In the genomic region with DNA sequence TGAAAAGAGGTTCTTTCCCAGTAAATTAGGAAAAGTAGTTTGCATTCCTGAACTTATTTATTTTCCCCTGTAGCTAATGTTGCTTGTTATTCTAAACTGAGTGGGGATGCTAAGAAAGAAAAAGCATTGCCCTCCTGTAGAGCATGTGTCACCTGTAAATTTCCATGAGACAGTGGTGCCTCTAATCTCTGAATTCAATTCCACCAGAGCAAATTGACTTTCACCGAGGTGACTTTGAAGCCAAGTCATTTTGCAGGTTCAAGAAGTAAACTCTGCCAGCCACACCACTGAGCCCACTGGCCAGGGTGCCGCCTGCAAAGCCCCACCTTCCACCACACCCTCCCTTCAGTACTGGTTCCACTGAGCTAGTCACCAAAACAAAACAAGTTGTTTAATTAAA, we compare ENCODE assay signal across 1 cellular context.
A peak's percentile ranks its signal among the peaks of the same experiment; 100 is the strongest.
TF ChIP-seq lines count a peak whose summit lies in the region.

No MANE protein-coding gene starts in this region.

TF ChIP-seq in H1, 55 proteins besides CTCF, POLR2A, EP300 and RAD21:
- TF ChIP-seq GABPA (IDR thresholded peaks at IDR 0.05; ENCODE audit: borderline replicate concordance, insufficient read depth, low read length) (no peak), SP4 (IDR thresholded peaks at IDR 0.05; ENCODE audit: low read length) (no peak), RFX5 (IDR thresholded peaks at IDR 0.05; ENCODE audit: borderline replicate concordance, low read depth, low read length) (no peak), SP1 (IDR thresholded peaks at IDR 0.05; ENCODE audit: low read depth, low read length) (peak; percentile 85), CEBPB (IDR thresholded peaks at IDR 0.05; ENCODE audit: low read depth, low read length) (no peak), BRCA1 (IDR thresholded peaks at IDR 0.05; ENCODE audit: low read depth, low read length) (no peak), JUND (IDR thresholded peaks at IDR 0.05; ENCODE audit: low read length) (peak; percentile 76), BCL11A (IDR thresholded peaks at IDR 0.05; ENCODE audit: low read depth in 2 of 2, low read length in 2 of 2) (peak; percentile 74 to 93), KDM4A (IDR thresholded peaks at IDR 0.05; ENCODE audit: low read depth, low read length, severe bottlenecking) (no peak), YY1 (IDR thresholded peaks at IDR 0.05; ENCODE audit: low read depth, low read length) (0 out of 2 replicates have a peak, but pooled peaks have one; percentile 25), NANOG (IDR thresholded peaks at IDR 0.05; ENCODE audit: insufficient read depth, low read depth, low read length, poor library complexity, severe bottlenecking) (peak; percentile 90), CBX5 (IDR thresholded peaks at IDR 0.05; ENCODE audit: low read depth, low read length) (no peak), HDAC2 (IDR thresholded peaks at IDR 0.05; ENCODE audit: borderline replicate concordance in 1 of 2, low read depth in 2 of 2, low read length in 2 of 2) (peak; percentile 49 to 70; a peak in 2 of 4 replicates), NRF1 (IDR thresholded peaks at IDR 0.05; ENCODE audit: low read depth, low read length) (no peak), KDM1A (IDR thresholded peaks at IDR 0.05; ENCODE audit: borderline replicate concordance, low read length) (no peak), ASH2L (IDR thresholded peaks at IDR 0.05; ENCODE audit: low read length) (peak; percentile 46), POU5F1 (IDR thresholded peaks at IDR 0.05; ENCODE audit: low read depth, low read length) (peak; percentile 92), TCF12 (IDR thresholded peaks at IDR 0.05; ENCODE audit: low read depth, low read length) (peak; percentile 88; the same call in 1 of the 2 replicates), JUN (IDR thresholded peaks at IDR 0.05; ENCODE audit: low read depth, low read length) (no peak)
- TF ChIP-seq, protein P1, sequence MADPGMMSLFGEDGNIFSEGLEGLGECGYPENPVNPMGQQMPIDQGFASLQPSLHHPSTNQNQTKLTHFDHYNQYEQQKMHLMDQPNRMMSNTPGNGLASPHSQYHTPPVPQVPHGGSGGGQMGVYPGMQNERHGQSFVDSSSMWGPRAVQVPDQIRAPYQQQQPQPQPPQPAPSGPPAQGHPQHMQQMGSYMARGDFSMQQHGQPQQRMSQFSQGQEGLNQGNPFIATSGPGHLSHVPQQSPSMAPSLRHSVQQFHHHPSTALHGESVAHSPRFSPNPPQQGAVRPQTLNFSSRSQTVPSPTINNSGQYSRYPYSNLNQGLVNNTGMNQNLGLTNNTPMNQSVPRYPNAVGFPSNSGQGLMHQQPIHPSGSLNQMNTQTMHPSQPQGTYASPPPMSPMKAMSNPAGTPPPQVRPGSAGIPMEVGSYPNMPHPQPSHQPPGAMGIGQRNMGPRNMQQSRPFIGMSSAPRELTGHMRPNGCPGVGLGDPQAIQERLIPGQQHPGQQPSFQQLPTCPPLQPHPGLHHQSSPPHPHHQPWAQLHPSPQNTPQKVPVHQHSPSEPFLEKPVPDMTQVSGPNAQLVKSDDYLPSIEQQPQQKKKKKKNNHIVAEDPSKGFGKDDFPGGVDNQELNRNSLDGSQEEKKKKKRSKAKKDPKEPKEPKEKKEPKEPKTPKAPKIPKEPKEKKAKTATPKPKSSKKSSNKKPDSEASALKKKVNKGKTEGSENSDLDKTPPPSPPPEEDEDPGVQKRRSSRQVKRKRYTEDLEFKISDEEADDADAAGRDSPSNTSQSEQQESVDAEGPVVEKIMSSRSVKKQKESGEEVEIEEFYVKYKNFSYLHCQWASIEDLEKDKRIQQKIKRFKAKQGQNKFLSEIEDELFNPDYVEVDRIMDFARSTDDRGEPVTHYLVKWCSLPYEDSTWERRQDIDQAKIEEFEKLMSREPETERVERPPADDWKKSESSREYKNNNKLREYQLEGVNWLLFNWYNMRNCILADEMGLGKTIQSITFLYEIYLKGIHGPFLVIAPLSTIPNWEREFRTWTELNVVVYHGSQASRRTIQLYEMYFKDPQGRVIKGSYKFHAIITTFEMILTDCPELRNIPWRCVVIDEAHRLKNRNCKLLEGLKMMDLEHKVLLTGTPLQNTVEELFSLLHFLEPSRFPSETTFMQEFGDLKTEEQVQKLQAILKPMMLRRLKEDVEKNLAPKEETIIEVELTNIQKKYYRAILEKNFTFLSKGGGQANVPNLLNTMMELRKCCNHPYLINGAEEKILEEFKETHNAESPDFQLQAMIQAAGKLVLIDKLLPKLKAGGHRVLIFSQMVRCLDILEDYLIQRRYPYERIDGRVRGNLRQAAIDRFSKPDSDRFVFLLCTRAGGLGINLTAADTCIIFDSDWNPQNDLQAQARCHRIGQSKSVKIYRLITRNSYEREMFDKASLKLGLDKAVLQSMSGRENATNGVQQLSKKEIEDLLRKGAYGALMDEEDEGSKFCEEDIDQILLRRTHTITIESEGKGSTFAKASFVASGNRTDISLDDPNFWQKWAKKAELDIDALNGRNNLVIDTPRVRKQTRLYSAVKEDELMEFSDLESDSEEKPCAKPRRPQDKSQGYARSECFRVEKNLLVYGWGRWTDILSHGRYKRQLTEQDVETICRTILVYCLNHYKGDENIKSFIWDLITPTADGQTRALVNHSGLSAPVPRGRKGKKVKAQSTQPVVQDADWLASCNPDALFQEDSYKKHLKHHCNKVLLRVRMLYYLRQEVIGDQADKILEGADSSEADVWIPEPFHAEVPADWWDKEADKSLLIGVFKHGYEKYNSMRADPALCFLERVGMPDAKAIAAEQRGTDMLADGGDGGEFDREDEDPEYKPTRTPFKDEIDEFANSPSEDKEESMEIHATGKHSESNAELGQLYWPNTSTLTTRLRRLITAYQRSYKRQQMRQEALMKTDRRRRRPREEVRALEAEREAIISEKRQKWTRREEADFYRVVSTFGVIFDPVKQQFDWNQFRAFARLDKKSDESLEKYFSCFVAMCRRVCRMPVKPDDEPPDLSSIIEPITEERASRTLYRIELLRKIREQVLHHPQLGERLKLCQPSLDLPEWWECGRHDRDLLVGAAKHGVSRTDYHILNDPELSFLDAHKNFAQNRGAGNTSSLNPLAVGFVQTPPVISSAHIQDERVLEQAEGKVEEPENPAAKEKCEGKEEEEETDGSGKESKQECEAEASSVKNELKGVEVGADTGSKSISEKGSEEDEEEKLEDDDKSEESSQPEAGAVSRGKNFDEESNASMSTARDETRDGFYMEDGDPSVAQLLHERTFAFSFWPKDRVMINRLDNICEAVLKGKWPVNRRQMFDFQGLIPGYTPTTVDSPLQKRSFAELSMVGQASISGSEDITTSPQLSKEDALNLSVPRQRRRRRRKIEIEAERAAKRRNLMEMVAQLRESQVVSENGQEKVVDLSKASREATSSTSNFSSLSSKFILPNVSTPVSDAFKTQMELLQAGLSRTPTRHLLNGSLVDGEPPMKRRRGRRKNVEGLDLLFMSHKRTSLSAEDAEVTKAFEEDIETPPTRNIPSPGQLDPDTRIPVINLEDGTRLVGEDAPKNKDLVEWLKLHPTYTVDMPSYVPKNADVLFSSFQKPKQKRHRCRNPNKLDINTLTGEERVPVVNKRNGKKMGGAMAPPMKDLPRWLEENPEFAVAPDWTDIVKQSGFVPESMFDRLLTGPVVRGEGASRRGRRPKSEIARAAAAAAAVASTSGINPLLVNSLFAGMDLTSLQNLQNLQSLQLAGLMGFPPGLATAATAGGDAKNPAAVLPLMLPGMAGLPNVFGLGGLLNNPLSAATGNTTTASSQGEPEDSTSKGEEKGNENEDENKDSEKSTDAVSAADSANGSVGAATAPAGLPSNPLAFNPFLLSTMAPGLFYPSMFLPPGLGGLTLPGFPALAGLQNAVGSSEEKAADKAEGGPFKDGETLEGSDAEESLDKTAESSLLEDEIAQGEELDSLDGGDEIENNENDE (IDR thresholded peaks at IDR 0.05; ENCODE audit: insufficient replicate concordance, low read length): peak; percentile 97
- TF ChIP-seq, protein P2, sequence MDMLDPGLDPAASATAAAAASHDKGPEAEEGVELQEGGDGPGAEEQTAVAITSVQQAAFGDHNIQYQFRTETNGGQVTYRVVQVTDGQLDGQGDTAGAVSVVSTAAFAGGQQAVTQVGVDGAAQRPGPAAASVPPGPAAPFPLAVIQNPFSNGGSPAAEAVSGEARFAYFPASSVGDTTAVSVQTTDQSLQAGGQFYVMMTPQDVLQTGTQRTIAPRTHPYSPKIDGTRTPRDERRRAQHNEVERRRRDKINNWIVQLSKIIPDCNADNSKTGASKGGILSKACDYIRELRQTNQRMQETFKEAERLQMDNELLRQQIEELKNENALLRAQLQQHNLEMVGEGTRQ (IDR thresholded peaks at IDR 0.05; ENCODE audit: low read length): no peak
- TF ChIP-seq, protein P3, sequence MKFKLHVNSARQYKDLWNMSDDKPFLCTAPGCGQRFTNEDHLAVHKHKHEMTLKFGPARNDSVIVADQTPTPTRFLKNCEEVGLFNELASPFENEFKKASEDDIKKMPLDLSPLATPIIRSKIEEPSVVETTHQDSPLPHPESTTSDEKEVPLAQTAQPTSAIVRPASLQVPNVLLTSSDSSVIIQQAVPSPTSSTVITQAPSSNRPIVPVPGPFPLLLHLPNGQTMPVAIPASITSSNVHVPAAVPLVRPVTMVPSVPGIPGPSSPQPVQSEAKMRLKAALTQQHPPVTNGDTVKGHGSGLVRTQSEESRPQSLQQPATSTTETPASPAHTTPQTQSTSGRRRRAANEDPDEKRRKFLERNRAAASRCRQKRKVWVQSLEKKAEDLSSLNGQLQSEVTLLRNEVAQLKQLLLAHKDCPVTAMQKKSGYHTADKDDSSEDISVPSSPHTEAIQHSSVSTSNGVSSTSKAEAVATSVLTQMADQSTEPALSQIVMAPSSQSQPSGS (IDR thresholded peaks at IDR 0.05; ENCODE audit: low read length): peak; percentile 41; the same call in 1 of the 2 replicates
